ENCODE assay signal across 1 cellular context in genomic region chr20:8330785-8331699, GRCh38.
TF ChIP-seq lines count a peak whose summit lies in the region.

No MANE protein-coding gene starts in this region.

TF ChIP-seq in GM12878, 131 proteins besides CTCF, POLR2A, EP300 and RAD21 (continued from another document):
- TF ChIP-seq E4F1 (IDR thresholded peaks at IDR 0.05; ENCODE audit: borderline replicate concordance, partially characterized antibody) (no peak), BCL3 (IDR thresholded peaks at IDR 0.05; ENCODE audit: borderline replicate concordance, insufficient read depth, low read depth, low read length, poor library complexity, severe bottlenecking) (no peak), RELB (IDR thresholded peaks at IDR 0.05; ENCODE audit: low read depth) (no peak), RUNX3 (IDR thresholded peaks at IDR 0.05; ENCODE audit: low read length) (no peak), CHD2 (IDR thresholded peaks at IDR 0.05; ENCODE audit: borderline replicate concordance, low read depth, low read length) (no peak), CBX3 (IDR thresholded peaks at IDR 0.05; ENCODE audit: borderline replicate concordance, low read depth) (no peak), SREBF2 (IDR thresholded peaks at IDR 0.05; ENCODE audit: low read length) (no peak), SIX5 (IDR thresholded peaks at IDR 0.05; ENCODE audit: low read depth, low read length, severe bottlenecking) (no peak), BCL11A (IDR thresholded peaks at IDR 0.05; ENCODE audit: low read depth, low read length) (no peak), EED (IDR thresholded peaks at IDR 0.05; ENCODE audit: low read depth) (no peak), SKIL (IDR thresholded peaks at IDR 0.05; ENCODE audit: low read depth, poor library complexity, severe bottlenecking) (no peak)
